In the genomic region with DNA sequence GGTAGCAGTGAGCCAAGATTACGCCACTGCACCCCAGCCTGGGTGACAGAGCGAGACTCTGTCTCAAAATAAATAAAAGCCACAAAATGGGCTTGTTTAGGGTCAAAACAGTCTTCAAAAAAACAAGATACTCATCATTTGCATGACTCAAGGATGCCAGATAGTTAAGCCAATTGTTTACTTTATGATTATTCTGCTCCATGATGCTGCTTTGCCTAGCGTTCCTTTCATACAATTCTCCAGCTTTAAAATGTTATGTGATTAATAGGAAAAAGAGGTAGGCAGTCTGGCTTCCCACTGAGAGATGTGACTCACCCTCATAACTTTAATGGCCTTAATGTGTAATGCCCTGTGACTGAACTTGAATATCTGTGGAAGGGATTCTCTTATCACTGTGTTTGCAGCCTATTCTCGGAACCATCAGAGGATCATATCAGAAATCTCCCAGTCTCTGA, we compare ENCODE assay signal across 1 cellular context.
TF ChIP-seq lines count a peak whose summit lies in the region.

No MANE protein-coding gene starts in this region.

TF ChIP-seq in A549, 52 proteins besides CTCF, POLR2A, EP300 and RAD21 (continued from another document):
- TF ChIP-seq E2F6 (IDR thresholded peaks at IDR 0.05; ENCODE audit: borderline replicate concordance, low read depth) (no peak), MAFK (IDR thresholded peaks at IDR 0.05; ENCODE audit: partially characterized antibody) (no peak), CEBPB (IDR thresholded peaks at IDR 0.05) (peak in 1 of 2 experiments; percentile 10; a peak in 1 of 4 replicates), CBX8 (IDR thresholded peaks at IDR 0.05) (no peak), ZC3H11A (IDR thresholded peaks at IDR 0.05) (no peak), PBX3 (IDR thresholded peaks at IDR 0.05) (no peak), NFE2L2 (conservative IDR thresholded peaks at IDR 0.05; ENCODE audit: low read length) (no peak), EHF (CRISPR knock-in tag; IDR thresholded peaks at IDR 0.05) (no peak), KDM5A (IDR thresholded peaks at IDR 0.05) (no peak), FOSL2 (IDR thresholded peaks at IDR 0.05) (peak; percentile 59), FOSL2 (CRISPR knock-in tag; IDR thresholded peaks at IDR 0.05) (peak; percentile 68), HES2 (IDR thresholded peaks at IDR 0.05) (no peak), PHF8 (IDR thresholded peaks at IDR 0.05; ENCODE audit: borderline replicate concordance, low read depth) (no peak), CBX2 (IDR thresholded peaks at IDR 0.05; ENCODE audit: borderline replicate concordance, low read depth) (no peak), NR3C1 (IDR thresholded peaks at IDR 0.05) (no peak), GATA3 (IDR thresholded peaks at IDR 0.05; ENCODE audit: borderline replicate concordance) (peak; percentile 66; the same call in 1 of the 2 replicates), HEYL (CRISPR knock-in tag; IDR thresholded peaks at IDR 0.05) (no peak), JUN (IDR thresholded peaks at IDR 0.05) (no peak), SMC3 (IDR thresholded peaks at IDR 0.05) (no peak), HOXA7 (CRISPR knock-in tag; IDR thresholded peaks at IDR 0.05) (no peak), JUNB (IDR thresholded peaks at IDR 0.05) (peak; percentile 83), RNF2 (IDR thresholded peaks at IDR 0.05; ENCODE audit: borderline replicate concordance, low read depth) (no peak), HOXB13 (CRISPR knock-in tag; IDR thresholded peaks at IDR 0.05; ENCODE audit: low read depth) (no peak), CHD2 (IDR thresholded peaks at IDR 0.05; ENCODE audit: low read length, partially characterized antibody) (no peak), BHLHE40 (IDR thresholded peaks at IDR 0.05; ENCODE audit: low read depth, low read length) (no peak), TP53 (CRISPR knock-in tag; IDR thresholded peaks at IDR 0.05) (no peak), BCL3 (IDR thresholded peaks at IDR 0.05) (no peak), RCOR1 (IDR thresholded peaks at IDR 0.05; ENCODE audit: low read depth, low read length) (no peak), MYC (IDR thresholded peaks at IDR 0.05; ENCODE audit: borderline replicate concordance, low read length) (no peak), POLR2AphosphoS2 (conservative IDR thresholded peaks at IDR 0.05; ENCODE audit: low read length) (no peak), FOXS1 (CRISPR knock-in tag; IDR thresholded peaks at IDR 0.05) (no peak)
- TF ChIP-seq, protein P1, sequence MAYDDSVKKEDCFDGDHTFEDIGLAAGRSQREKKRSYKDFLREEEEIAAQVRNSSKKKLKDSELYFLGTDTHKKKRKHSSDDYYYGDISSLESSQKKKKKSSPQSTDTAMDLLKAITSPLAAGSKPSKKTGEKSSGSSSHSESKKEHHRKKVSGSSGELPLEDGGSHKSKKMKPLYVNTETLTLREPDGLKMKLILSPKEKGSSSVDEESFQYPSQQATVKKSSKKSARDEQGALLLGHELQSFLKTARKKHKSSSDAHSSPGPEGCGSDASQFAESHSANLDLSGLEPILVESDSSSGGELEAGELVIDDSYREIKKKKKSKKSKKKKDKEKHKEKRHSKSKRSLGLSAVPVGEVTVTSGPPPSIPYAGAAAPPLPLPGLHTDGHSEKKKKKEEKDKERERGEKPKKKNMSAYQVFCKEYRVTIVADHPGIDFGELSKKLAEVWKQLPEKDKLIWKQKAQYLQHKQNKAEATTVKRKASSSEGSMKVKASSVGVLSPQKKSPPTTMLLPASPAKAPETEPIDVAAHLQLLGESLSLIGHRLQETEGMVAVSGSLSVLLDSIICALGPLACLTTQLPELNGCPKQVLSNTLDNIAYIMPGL (CRISPR knock-in tag; IDR thresholded peaks at IDR 0.05; ENCODE audit: borderline replicate concordance): no peak
- TF ChIP-seq, protein P2, sequence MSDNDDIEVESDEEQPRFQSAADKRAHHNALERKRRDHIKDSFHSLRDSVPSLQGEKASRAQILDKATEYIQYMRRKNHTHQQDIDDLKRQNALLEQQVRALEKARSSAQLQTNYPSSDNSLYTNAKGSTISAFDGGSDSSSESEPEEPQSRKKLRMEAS (IDR thresholded peaks at IDR 0.05): 0 out of 2 replicates have a peak, but pooled peaks have one; percentile 30
- TF ChIP-seq, protein P3, sequence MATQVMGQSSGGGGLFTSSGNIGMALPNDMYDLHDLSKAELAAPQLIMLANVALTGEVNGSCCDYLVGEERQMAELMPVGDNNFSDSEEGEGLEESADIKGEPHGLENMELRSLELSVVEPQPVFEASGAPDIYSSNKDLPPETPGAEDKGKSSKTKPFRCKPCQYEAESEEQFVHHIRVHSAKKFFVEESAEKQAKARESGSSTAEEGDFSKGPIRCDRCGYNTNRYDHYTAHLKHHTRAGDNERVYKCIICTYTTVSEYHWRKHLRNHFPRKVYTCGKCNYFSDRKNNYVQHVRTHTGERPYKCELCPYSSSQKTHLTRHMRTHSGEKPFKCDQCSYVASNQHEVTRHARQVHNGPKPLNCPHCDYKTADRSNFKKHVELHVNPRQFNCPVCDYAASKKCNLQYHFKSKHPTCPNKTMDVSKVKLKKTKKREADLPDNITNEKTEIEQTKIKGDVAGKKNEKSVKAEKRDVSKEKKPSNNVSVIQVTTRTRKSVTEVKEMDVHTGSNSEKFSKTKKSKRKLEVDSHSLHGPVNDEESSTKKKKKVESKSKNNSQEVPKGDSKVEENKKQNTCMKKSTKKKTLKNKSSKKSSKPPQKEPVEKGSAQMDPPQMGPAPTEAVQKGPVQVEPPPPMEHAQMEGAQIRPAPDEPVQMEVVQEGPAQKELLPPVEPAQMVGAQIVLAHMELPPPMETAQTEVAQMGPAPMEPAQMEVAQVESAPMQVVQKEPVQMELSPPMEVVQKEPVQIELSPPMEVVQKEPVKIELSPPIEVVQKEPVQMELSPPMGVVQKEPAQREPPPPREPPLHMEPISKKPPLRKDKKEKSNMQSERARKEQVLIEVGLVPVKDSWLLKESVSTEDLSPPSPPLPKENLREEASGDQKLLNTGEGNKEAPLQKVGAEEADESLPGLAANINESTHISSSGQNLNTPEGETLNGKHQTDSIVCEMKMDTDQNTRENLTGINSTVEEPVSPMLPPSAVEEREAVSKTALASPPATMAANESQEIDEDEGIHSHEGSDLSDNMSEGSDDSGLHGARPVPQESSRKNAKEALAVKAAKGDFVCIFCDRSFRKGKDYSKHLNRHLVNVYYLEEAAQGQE (IDR thresholded peaks at IDR 0.05): no peak
